11 cellular contexts compared by ENCODE assay signal in the genomic region with DNA sequence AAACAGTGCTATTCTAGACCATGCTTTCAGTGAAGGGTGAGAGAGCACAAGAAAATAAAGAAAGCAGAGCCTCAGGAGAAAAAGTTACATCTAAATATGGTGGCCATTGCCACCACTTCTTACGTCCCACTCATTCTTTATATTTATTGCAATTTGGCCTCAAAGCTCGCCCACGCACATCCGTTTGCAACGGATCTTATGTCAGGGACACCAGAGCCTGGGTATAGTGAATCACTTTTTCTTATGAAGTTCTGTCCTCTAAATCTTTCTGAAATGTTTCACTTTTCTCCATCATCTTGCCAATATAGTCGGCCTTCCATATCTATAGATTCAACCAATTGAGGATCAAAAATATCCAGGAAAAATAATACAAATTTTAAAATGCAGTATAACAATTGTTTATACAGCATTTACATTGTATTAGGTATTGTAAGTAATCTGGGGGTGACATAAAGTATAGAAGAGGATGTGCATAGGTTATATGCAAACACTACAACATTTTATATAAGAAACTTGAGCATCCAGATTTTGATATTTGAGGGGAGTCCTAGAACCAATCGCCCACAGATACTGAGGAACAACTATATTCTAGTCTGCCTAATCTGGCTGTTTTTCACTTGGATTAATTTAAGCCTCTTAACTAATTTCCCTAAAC. TPM values are rescaled to one million over a fixed set of nuclear protein-coding genes. Genes with fewer than 3 reads are reported as not detected.
A peak's percentile ranks its signal among the peaks of the same experiment; 100 is the strongest.
DNase-seq lines count a peak whose midpoint lies in the region; ATAC-seq lines count a peak whose summit lies in the region.
"Had no signal": no experiment of that assay in that cellular context is flagged by ENCODE, and none has a peak within 500 bp of the region (broad histone marks: within the 10 kb centered on the region; RNA-seq: fewer than 3 reads in every experiment).

No MANE protein-coding gene starts in this region.

- peak; percentile 85 for ATAC-seq in activated CD4-positive, alpha-beta T cell treated with anti-CD3 and anti-CD28 coated beads for 36 hours
- peak; percentile 84 to 92 for ATAC-seq in activated T-cell treated with anti-CD3 and anti-CD28 coated beads, Interleukin-2, amount 50 U/mL, for 72 hours (replicated peaks in 1 of 2)
- no peak for ATAC-seq in GM21737 (IDR thresholded peaks at IDR 0.05; ENCODE audit: unreplicated experiment)
- ATAC-seq in GM18498 (IDR thresholded peaks at IDR 0.05; ENCODE audit: unreplicated experiment), result no peak
- no peak for ATAC-seq in HG03520 (IDR thresholded peaks at IDR 0.05; ENCODE audit: unreplicated experiment)

- H3K4me1 Mint-ChIP-seq in activated CD4-positive, alpha-beta T cell treated with anti-CD3 and anti-CD28 coated beads for 36 hours, result peaks cover 21% of the 10 kb centered on the region
- peaks cover 11% of the 10 kb centered on the region for H3K4me1 Mint-ChIP-seq in activated CD4-positive, alpha-beta T cell treated with anti-CD3 and anti-CD28 coated beads, Interleukin-2, amount 10 ng/mL, durations not matched to agents 7 days and 5 days
- peaks cover 27% of the 10 kb centered on the region for H3K4me1 Mint-ChIP-seq in activated T-cell treated with anti-CD3 and anti-CD28 coated beads, Interleukin-2, amount 50 U/mL, for 72 hours (ENCODE audit: low read depth)

- CTCF ChIA-PET in activated CD4-positive, alpha-beta T cell treated with anti-CD3 and anti-CD28 coated beads for 36 hours (lab: Charles Lee), result no interaction called here
- CTCF ChIA-PET in activated CD4-positive, alpha-beta T cell treated with anti-CD3 and anti-CD28 coated beads, Interleukin-2, amount 10 ng/mL, durations not matched to agents 7 days and 5 days (lab: Charles Lee), result no interaction called here

- DNase-seq in activated CD4-positive, alpha-beta T cell treated with anti-CD3 and anti-CD28 coated beads for 36 hours, result peak; percentile 89
- no peak for DNase-seq in activated CD4-positive, alpha-beta T cell treated with anti-CD3 and anti-CD28 coated beads, Interleukin-2, amount 10 ng/mL, durations not matched to agents 7 days and 5 days
- DNase-seq in activated T-cell treated with anti-CD3 and anti-CD28 coated beads, Interleukin-2, amount 50 U/mL, for 72 hours, result peak; percentile 74 to 75
- peak; percentile 14 for DNase-seq in non-pigmented ciliary epithelial cell (ENCODE audit: low read depth)
- peak; percentile 52 to 58 for DNase-seq in stimulated activated CD8-positive, alpha-beta memory T cell treated with anti-CD3 and anti-CD28 coated beads, Interleukin-7, amount 100 ng/mL, for 4 hours (ENCODE audit: low read depth in 2 of 2)
- DNase-seq: amniotic stem cell, naive B cell, NCI-H2171 had no signal

- H3K27ac Mint-ChIP-seq in activated CD4-positive, alpha-beta T cell treated with anti-CD3 and anti-CD28 coated beads for 36 hours, result peak overlapping the region; percentile 90
- no peak overlapping the region for H3K27ac Mint-ChIP-seq in activated CD4-positive, alpha-beta T cell treated with anti-CD3 and anti-CD28 coated beads, Interleukin-2, amount 10 ng/mL, durations not matched to agents 7 days and 5 days
- H3K27ac Mint-ChIP-seq in activated T-cell treated with anti-CD3 and anti-CD28 coated beads, Interleukin-2, amount 50 U/mL, for 72 hours, result peak overlapping the region; percentile 94
- H3K27ac Mint-ChIP-seq: naive B cell had no signal

- intact Hi-C loops in activated CD4-positive, alpha-beta T cell treated with anti-CD3 and anti-CD28 coated beads for 36 hours (cut with DNase I, micrococcal nuclease), result loop anchor here in 1 of 2 experiments (2.0 kb wide), 1 partner anchor 34 kb away; no protein-coding TSS in a partner anchor

- no peak overlapping the region for H3K4me3 Mint-ChIP-seq in activated CD4-positive, alpha-beta T cell treated with anti-CD3 and anti-CD28 coated beads for 36 hours
- H3K4me3 Mint-ChIP-seq in activated CD4-positive, alpha-beta T cell treated with anti-CD3 and anti-CD28 coated beads, Interleukin-2, amount 10 ng/mL, durations not matched to agents 7 days and 5 days, result no peak overlapping the region
- H3K4me3 Mint-ChIP-seq in activated T-cell treated with anti-CD3 and anti-CD28 coated beads, Interleukin-2, amount 50 U/mL, for 72 hours, result peak overlapping the region; percentile 14 to 83
- H3K4me3 Mint-ChIP-seq: naive B cell had no signal

- POLR2A ChIA-PET in activated CD4-positive, alpha-beta T cell treated with anti-CD3 and anti-CD28 coated beads for 36 hours (lab: Charles Lee), result no interaction called here
- POLR2A ChIA-PET in activated CD4-positive, alpha-beta T cell treated with anti-CD3 and anti-CD28 coated beads, Interleukin-2, amount 10 ng/mL, durations not matched to agents 7 days and 5 days (lab: Charles Lee), result no interaction called here

- no peaks in the 10 kb centered on the region for H3K9me3 Mint-ChIP-seq in activated CD4-positive, alpha-beta T cell treated with anti-CD3 and anti-CD28 coated beads for 36 hours (ENCODE audit: low read depth)
- H3K9me3 Mint-ChIP-seq in activated CD4-positive, alpha-beta T cell treated with anti-CD3 and anti-CD28 coated beads, Interleukin-2, amount 10 ng/mL, durations not matched to agents 7 days and 5 days, result no peaks in the 10 kb centered on the region
- no peaks in the 10 kb centered on the region for H3K9me3 Mint-ChIP-seq in activated T-cell treated with anti-CD3 and anti-CD28 coated beads, Interleukin-2, amount 50 U/mL, for 72 hours
- H3K9me3 Mint-ChIP-seq: naive B cell had no signal

- no peaks in the 10 kb centered on the region for H3K27me3 Mint-ChIP-seq in activated CD4-positive, alpha-beta T cell treated with anti-CD3 and anti-CD28 coated beads for 36 hours
- H3K27me3 Mint-ChIP-seq in activated CD4-positive, alpha-beta T cell treated with anti-CD3 and anti-CD28 coated beads, Interleukin-2, amount 10 ng/mL, durations not matched to agents 7 days and 5 days, result no peaks in the 10 kb centered on the region
- H3K27me3 Mint-ChIP-seq in activated T-cell treated with anti-CD3 and anti-CD28 coated beads, Interleukin-2, amount 50 U/mL, for 72 hours (ENCODE audit: low read depth), result no peaks in the 10 kb centered on the region
- H3K27me3 Mint-ChIP-seq: naive B cell had no signal

- H3K36me3 Mint-ChIP-seq in activated CD4-positive, alpha-beta T cell treated with anti-CD3 and anti-CD28 coated beads for 36 hours (ENCODE audit: low read depth), result peaks cover 44% of the 10 kb centered on the region
- H3K36me3 Mint-ChIP-seq in activated CD4-positive, alpha-beta T cell treated with anti-CD3 and anti-CD28 coated beads, Interleukin-2, amount 10 ng/mL, durations not matched to agents 7 days and 5 days (ENCODE audit: low read depth), result peaks cover 38% of the 10 kb centered on the region
- peaks cover 5 to 26% of the 10 kb centered on the region in 2 donors for H3K36me3 Mint-ChIP-seq in activated T-cell treated with anti-CD3 and anti-CD28 coated beads, Interleukin-2, amount 50 U/mL, for 72 hours (ENCODE audit: insufficient read depth in 2 of 2)

RNA-seq across cellular contexts. Expression of a gene that starts 35.2 kb away (rescaled TPM):
- total RNA-seq in activated CD4-positive, alpha-beta T cell treated with anti-CD3 and anti-CD28 coated beads for 36 hours, result 10 to 100 TPM; 54.2 to 58.3 TPM
- 10 to 100 TPM; 67.3 to 71.3 TPM for total RNA-seq in activated CD4-positive, alpha-beta T cell treated with anti-CD3 and anti-CD28 coated beads, Interleukin-2, amount 10 ng/mL, durations not matched to agents 7 days and 5 days
- 10 to 100 TPM; 72.3 to 73.2 TPM for total RNA-seq in activated T-cell treated with anti-CD3 and anti-CD28 coated beads, Interleukin-2, amount 50 U/mL, for 72 hours

Comparison
In these comparisons a context has a peak if more than half of its experiments do, and no peak if none do; other contexts are left out.
1. ATAC-seq: peak in activated CD4-positive, alpha-beta T cell treated with anti-CD3 and anti-CD28 coated beads for 36 hours (single experiment) and activated T-cell treated with anti-CD3 and anti-CD28 coated beads, Interleukin-2, amount 50 U/mL, for 72 hours (2 of 2); none in GM21737 (single experiment), GM18498 (single experiment) and HG03520 (single experiment).
2. H3K4me3 Mint-ChIP-seq: peak in activated T-cell treated with anti-CD3 and anti-CD28 coated beads, Interleukin-2, amount 50 U/mL, for 72 hours (2 of 2); none in activated CD4-positive, alpha-beta T cell treated with anti-CD3 and anti-CD28 coated beads for 36 hours (single experiment) and activated CD4-positive, alpha-beta T cell treated with anti-CD3 and anti-CD28 coated beads, Interleukin-2, amount 10 ng/mL, durations not matched to agents 7 days and 5 days (single experiment).